Comparison of ENCODE assay signal across 8 cellular contexts in genomic region chr20:3172933-3173581, GRCh38. TPM values are rescaled to one million over a fixed set of nuclear protein-coding genes. Genes with fewer than 3 reads are reported as not detected.
DNase-seq lines count a peak whose midpoint lies in the region; ATAC-seq and TF ChIP-seq lines count a peak whose summit lies in the region.

TSS of gene LZTS3 (minus strand) at chr20:3173549. CDS start at chr20:3167163, 6,386 bp downstream.

- WGBS in adrenal gland, 4 donors: 0 to 1% (median 0%) methylated on average over 19 to 58 of the region's 58 CpGs; no CpG with 5 or more reads in 1 of the 4 donors
- WGBS in hepatocyte (ENCODE audit: low lambda C conversion rate, missing lambda C conversion rate): 0% methylated on average over 6 of the region's 58 CpGs
- WGBS in sigmoid colon, 2 donors: 0 to 1% methylated on average over 58 of the region's 58 CpGs

- H3K9me2 ChIP-seq in hepatocyte (replicated peaks; ENCODE audit: insufficient read depth): no peaks in the 10 kb centered on the region

- H3K27me3 ChIP-seq in adrenal gland (no peaks in the 10 kb centered on the region), hepatocyte (no peaks in the 10 kb centered on the region), sigmoid colon (peaks cover 0 to 17% (median 0%) of the 10 kb centered on the region in 3 donors)

- peak; percentile 54 for TF ChIP-seq POLR2A in adrenal gland (IDR thresholded peaks at IDR 0.05)
- TF ChIP-seq POLR2A in sigmoid colon (IDR thresholded peaks at IDR 0.05): no peak

- H3K4me3 ChIP-seq in LNCaP clone FGC (ENCODE audit: low read depth, low read length): peak within 1 kb of the TSS; percentile 88
- H3K4me3 ChIP-seq in adrenal gland: peak within 1 kb of the TSS; percentile 3 to 75 (median 70)
- H3K4me3 ChIP-seq in hepatocyte: peak within 1 kb of the TSS; percentile 94
- peak within 1 kb of the TSS; percentile 65 to 94 (median 88) for H3K4me3 ChIP-seq in sigmoid colon

- ATAC-seq in GM21825 (IDR thresholded peaks at IDR 0.05; ENCODE audit: unreplicated experiment): peak; percentile 39

- peak within 1 kb of the TSS; percentile 94 for H3K4me2 ChIP-seq in hepatocyte

- no peak for TF ChIP-seq EP300 in sigmoid colon (IDR thresholded peaks at IDR 0.05)

- H4K20me1 ChIP-seq in hepatocyte (ENCODE audit: insufficient read depth, poor library complexity, severe bottlenecking): no peaks in the 10 kb centered on the region

- H3K36me3 ChIP-seq in adrenal gland (replicated peaks in 1 of 2) (no peaks in the 10 kb centered on the region), hepatocyte (replicated peaks; ENCODE audit: insufficient read depth, low read depth) (no peaks in the 10 kb centered on the region), sigmoid colon (no peaks in the 10 kb centered on the region)

- peak within 1 kb of the TSS; percentile 95 for H2AFZ ChIP-seq in hepatocyte

- TF ChIP-seq CTCF in LNCaP clone FGC (IDR thresholded peaks at IDR 0.05; ENCODE audit: control insufficient read depth, extremely low read depth, insufficient read depth): no peak
- TF ChIP-seq CTCF in adrenal gland (IDR thresholded peaks at IDR 0.05): no peak
- peak; percentile 11 for TF ChIP-seq CTCF in hepatocyte (IDR thresholded peaks at IDR 0.05; ENCODE audit: poor library complexity)
- no peak for TF ChIP-seq CTCF in sigmoid colon (IDR thresholded peaks at IDR 0.05)

- H3K4me1 ChIP-seq in adrenal gland (replicated peaks in 1 of 2) (peaks cover 19 to 35% of the 10 kb centered on the region in 2 donors), hepatocyte (ENCODE audit: insufficient read depth) (peaks cover 21% of the 10 kb centered on the region), sigmoid colon (peaks cover 0 to 26% (median 21%) of the 10 kb centered on the region in 4 donors)

- H3K27ac ChIP-seq in adrenal gland: peak within 1 kb of the TSS in 4 of 5 donors; percentile 47 to 83 (median 80)
- H3K27ac ChIP-seq in hepatocyte: peak within 1 kb of the TSS; percentile 97
- peak within 1 kb of the TSS; percentile 74 to 81 (median 78) for H3K27ac ChIP-seq in sigmoid colon

- H3K9me3 ChIP-seq in adrenal gland (replicated peaks in 1 of 3) (no peaks in the 10 kb centered on the region), hepatocyte (ENCODE audit: low read depth) (no peaks in the 10 kb centered on the region), sigmoid colon (no peaks in the 10 kb centered on the region)

- peaks cover 44% of the 10 kb centered on the region for H3K79me2 ChIP-seq in hepatocyte

- intact Hi-C loops in adrenal gland (cut with DNase I) (no loop called here), sigmoid colon (cut with DNase I) (loop anchor here (1.0 to 5.0 kb wide), 3 partner anchors 13 to 126 kb away; partner anchors contain the start of genes ITPA and MRPS26)

- DNase-seq in ELR (ENCODE audit: low read depth) (peak; percentile 76), LNCaP clone FGC (ENCODE audit: low read depth) (no peak), T follicular helper cell (ENCODE audit: low read depth) (peak; percentile 85), adrenal gland (peak; percentile 50 to 82 (median 71)), hepatocyte (ENCODE audit: low spot score) (peak; percentile 93), sigmoid colon (peak; percentile 92), foreskin melanocyte (no peak)

RNA-seq across cellular contexts. Expression of gene LZTS3, which starts in this region (rescaled TPM):
- total RNA-seq in adrenal gland: 10 to 100 TPM in 5 of 8 donors, 1 to 10 TPM in 3; 5.8 to 29.9 (median 11.5) TPM
- polyA plus RNA-seq in adrenal gland: 10 to 100 TPM in 1 of 3 donors, 1 to 10 TPM in 2; 3.6 to 12.9 (median 6.5) TPM
- total RNA-seq in hepatocyte: 36.4 and 38.1 TPM in 2 replicates
- 32.7 and 35.3 TPM in 2 replicates for polyA plus RNA-seq in hepatocyte
- 1 to 10 TPM; 5.4 to 9.4 (median 8.4) TPM for total RNA-seq in sigmoid colon
- 10 to 100 TPM in 1 of 3 donors, 1 to 10 TPM in 2; 2.4 to 10.5 (median 2.5) TPM for polyA plus RNA-seq in sigmoid colon

Comparison
In these comparisons a context has a peak if more than half of its experiments do, and no peak if none do; other contexts are left out.
1. DNase-seq: peak in ELR (single experiment), T follicular helper cell (single experiment), adrenal gland (7 of 7), hepatocyte (single experiment) and sigmoid colon (single experiment); none in LNCaP clone FGC (single experiment) and foreskin melanocyte (single experiment).
2. POLR2A ChIP-seq: peak in adrenal gland (2 of 2); none in sigmoid colon (0 of 2).
3. Peak in every context shown above with its lines, with median percentiles within 50 percentile points of each other: H3K4me3 ChIP-seq and H3K27ac ChIP-seq.